Comparison of ENCODE assay signal across 31 cellular contexts in genomic region chr11:13111813-13112130, GRCh38.
A peak's percentile ranks its signal among the peaks of the same experiment; 100 is the strongest.
DNase-seq lines count a peak whose midpoint lies in the region; ATAC-seq, FAIRE-seq and TF ChIP-seq lines count a peak whose summit lies in the region.
"Had no signal": no experiment of that assay in that cellular context is flagged by ENCODE, and none has a peak within 500 bp of the region (broad histone marks: within the 10 kb centered on the region; RNA-seq: fewer than 3 reads in every experiment).

No MANE protein-coding gene starts in this region.

- H3K4me2 ChIP-seq in GM12878 (ENCODE audit: control insufficient read depth, insufficient read depth) = no peak overlapping the region
- no peak overlapping the region for H3K4me2 ChIP-seq in trophoblast cell (ENCODE audit: low read length)

- H4K91ac ChIP-seq in trophoblast cell (ENCODE audit: low read depth, low read length) = peak overlapping the region; percentile 98

- TF ChIP-seq CTCF in GM12878 (IDR thresholded peaks at IDR 0.05 in 2 of 3, conservative IDR thresholded peaks at IDR 0.05 in 1 of 3; ENCODE audit: control insufficient read depth in 2 of 3, extremely low read depth in 1 of 3, insufficient read depth in 1 of 3, low read depth in 3 of 3, low read length in 3 of 3) (no peak), prostate gland (IDR thresholded peaks at IDR 0.05) (no peak), testis (IDR thresholded peaks at IDR 0.05) (no peak)

- H2AK5ac ChIP-seq in trophoblast cell (ENCODE audit: low read length) = peak overlapping the region; percentile 40

- H3K14ac ChIP-seq in trophoblast cell (ENCODE audit: low read length) = peak overlapping the region; percentile 42

- BruUV-seq in GM12878 (replicated peaks; lab: Mats Ljungman, UMichigan) = no TSS peak

- H3K4me1 Mint-ChIP-seq in activated CD4-positive, alpha-beta T cell treated with anti-CD3 and anti-CD28 coated beads, Interleukin-2, amount 10 ng/mL, durations not matched to agents 24 days and 14 days = no peaks in the 10 kb centered on the region

- no peaks in the 10 kb centered on the region for H3K4me1 ChIP-seq in GM12878 (ENCODE audit: control insufficient read depth, insufficient read depth, low read length)
- H3K4me1 ChIP-seq in trophoblast cell (ENCODE audit: control insufficient read depth in 1 of 2, insufficient read depth in 2 of 2, low read length in 2 of 2) = peaks cover 20 to 29% of the 10 kb centered on the region in 2 experiments
- H3K4me1 ChIP-seq in prostate gland (replicated peaks) = no peaks in the 10 kb centered on the region
- H3K4me1 ChIP-seq in testis = no peaks in the 10 kb centered on the region
- H3K4me1 ChIP-seq: psoas muscle, uterus had no signal

- H3K4me3 Mint-ChIP-seq in activated CD4-positive, alpha-beta T cell treated with anti-CD3 and anti-CD28 coated beads, Interleukin-2, amount 10 ng/mL, durations not matched to agents 24 days and 14 days = no peak overlapping the region
- H3K4me3 Mint-ChIP-seq: activated CD4-positive, alpha-beta memory T cell treated with anti-CD3 and anti-CD28 coated beads for 36 hours; activated naive CD8-positive, alpha-beta T cell; neural crest cell had no signal

- SMC1A ChIA-PET in GM12878 (lab: Charles Lee; ENCODE audit: uncharacterized antibody, unreplicated experiment) = interaction anchor here (0.6 to 5.3 kb wide), 13 partner anchors 26 to 272 kb away, joined by 3 to 52 read pairs (median 4); no protein-coding TSS in a partner anchor

- H3K36me3 ChIP-seq in GM12878 (ENCODE audit: control insufficient read depth in 2 of 2, insufficient read depth in 2 of 2, low read length in 1 of 2) (no peaks in the 10 kb centered on the region), trophoblast cell (ENCODE audit: control insufficient read depth in 1 of 2, insufficient read depth in 2 of 2, low read length in 2 of 2) (no peaks in the 10 kb centered on the region), prostate gland (no peaks in the 10 kb centered on the region), testis (ENCODE audit: low read depth, missing control alignments) (no peaks in the 10 kb centered on the region)
- H3K36me3 ChIP-seq: heart right ventricle, SJCRH30, thoracic aorta, uterus had no signal

- H2BK5ac ChIP-seq in trophoblast cell (ENCODE audit: low read depth, low read length, poor library complexity) = peak overlapping the region; percentile 93

- H3K4ac ChIP-seq in trophoblast cell (ENCODE audit: low read depth, low read length) = peak overlapping the region; percentile 39

- H2AFZ ChIP-seq in GM12878 (ENCODE audit: control insufficient read depth, low read depth, low read length) (no peak overlapping the region), trophoblast cell (ENCODE audit: insufficient read depth, low read length, poor library complexity) (no peak overlapping the region)

- no peak overlapping the region for H3K4me3 ChIP-seq in GM12878
- no peak overlapping the region for H3K4me3 ChIP-seq in trophoblast cell (ENCODE audit: low read depth, low read length)
- H3K4me3 ChIP-seq in prostate gland = no peak overlapping the region
- H3K4me3 ChIP-seq in testis = no peak overlapping the region
- H3K4me3 ChIP-seq: heart right ventricle, K562, psoas muscle, SJCRH30, thoracic aorta, uterus had no signal

- FAIRE-seq in GM12878 (lab: Jason Lieb, UNC) = no peak
- FAIRE-seq: colon, GM12891, K562 had no signal

- H3K36me3 Mint-ChIP-seq in activated CD4-positive, alpha-beta T cell treated with anti-CD3 and anti-CD28 coated beads, Interleukin-2, amount 10 ng/mL, durations not matched to agents 24 days and 14 days (ENCODE audit: low read depth) = no peaks in the 10 kb centered on the region
- H3K36me3 Mint-ChIP-seq: activated CD4-positive, alpha-beta memory T cell treated with anti-CD3 and anti-CD28 coated beads for 36 hours; activated naive CD8-positive, alpha-beta T cell; CD14-positive monocyte had no signal

- intact Hi-C loops in activated CD4-positive, alpha-beta T cell treated with anti-CD3 and anti-CD28 coated beads, Interleukin-2, amount 10 ng/mL, durations not matched to agents 24 days and 14 days (cut with micrococcal nuclease) = no loop called here
- intact Hi-C loops in GM12878 (cut with micrococcal nuclease; ENCODE audit: unreplicated experiment) = loop anchor here (1.0 to 5.0 kb wide), 2 partner anchors 59 to 98 kb away; no protein-coding TSS in a partner anchor
- intact Hi-C loops in prostate gland (cut with DNase I) = no loop called here
- intact Hi-C loops in testis (cut with DNase I; ENCODE audit: low total_unique reads) = no loop called here

- peak in 1 of 2 experiments; percentile 44; a peak in 1 of 4 replicates for TF ChIP-seq EP300 in GM12878 (IDR thresholded peaks at IDR 0.05; ENCODE audit: borderline replicate concordance in 1 of 2, control insufficient read depth in 1 of 2, low read depth in 2 of 2, low read length in 2 of 2)

- no peaks in the 10 kb centered on the region for H3K79me2 ChIP-seq in GM12878 (ENCODE audit: control insufficient read depth, insufficient read depth, low read length)
- no peaks in the 10 kb centered on the region for H3K79me2 ChIP-seq in trophoblast cell (ENCODE audit: control insufficient read depth, insufficient read depth, low read length, poor library complexity)

- H2BK12ac ChIP-seq in trophoblast cell (ENCODE audit: low read length) = peak overlapping the region; percentile 97

- RAD21 ChIA-PET in GM12878 (lab: Charles Lee; ENCODE audit: unreplicated experiment) = interaction anchor here (1.4 to 1.5 kb wide), 2 partner anchors 41 to 99 kb away, joined by 3 to 5 read pairs; no protein-coding TSS in a partner anchor

- H3K9me3 Mint-ChIP-seq in activated CD4-positive, alpha-beta T cell treated with anti-CD3 and anti-CD28 coated beads, Interleukin-2, amount 10 ng/mL, durations not matched to agents 24 days and 14 days = no peaks in the 10 kb centered on the region

- peak overlapping the region; percentile 11 for H3K18ac ChIP-seq in trophoblast cell (ENCODE audit: low read length)

- CTCF ChIA-PET in GM12878 (lab: Yijun Ruan, JAX) = interaction anchor here (0.9 to 2.7 kb wide), 3 partner anchors 9 to 65 kb away, joined by 3 to 7 read pairs (median 4); no protein-coding TSS in a partner anchor

- in situ Hi-C loops in GM12878 (cut with MboI) = no loop called here

- WGBS in GM12878 (ENCODE audit: insufficient coverage, insufficient replicate concordance, low lambda C conversion rate, missing lambda C conversion rate) = 14% methylated on average over 6 of the region's 6 CpGs
- WGBS in trophoblast cell (ENCODE audit: extremely low coverage, insufficient coverage, insufficient read length) = no CpG with 5 or more reads among the region's 6 CpGs
- WGBS in prostate gland = 92% methylated on average over 6 of the region's 6 CpGs
- WGBS in testis, 2 donors = 86 to 97% methylated on average over 6 of the region's 6 CpGs

- peak overlapping the region; percentile 50 for H4K8ac ChIP-seq in trophoblast cell (ENCODE audit: low read depth, low read length)

- no peak overlapping the region for H3K23ac ChIP-seq in trophoblast cell (ENCODE audit: low read length)

- peak overlapping the region; percentile 95 for H2BK120ac ChIP-seq in trophoblast cell (ENCODE audit: insufficient read depth, low read length, poor library complexity)

- no peaks in the 10 kb centered on the region for H3K27me3 ChIP-seq in GM12878 (replicated peaks in 1 of 2; ENCODE audit: control insufficient read depth in 2 of 2, insufficient read depth in 2 of 2, low read length in 1 of 2)
- no peaks in the 10 kb centered on the region for H3K27me3 ChIP-seq in trophoblast cell (ENCODE audit: insufficient read depth, low read length)
- H3K27me3 ChIP-seq in prostate gland (replicated peaks; ENCODE audit: insufficient read depth) = no peaks in the 10 kb centered on the region
- H3K27me3 ChIP-seq in testis = no peaks in the 10 kb centered on the region
- H3K27me3 ChIP-seq: heart right ventricle, SJCRH30, uterus had no signal

- ATAC-seq in HG02678 (IDR thresholded peaks at IDR 0.05; ENCODE audit: unreplicated experiment) (peak; percentile 42), GM12878 (peak; percentile 60)
- ATAC-seq: K562; stimulated activated naive CD8-positive, alpha-beta T cell treated with anti-CD3 and anti-CD28 coated beads, Interleukin-15, Interleukin-2, amounts not matched to agents 100 U/mL and 50 U/mL, for 24 hours had no signal

- no peak overlapping the region for H4K12ac ChIP-seq in trophoblast cell (ENCODE audit: low read depth, low read length)

- H3K9ac ChIP-seq in GM12878 (ENCODE audit: control insufficient read depth, insufficient read depth, low read length) (no peak overlapping the region), trophoblast cell (ENCODE audit: low read length) (no peak overlapping the region)

- DNase-seq in activated CD4-positive, alpha-beta T cell treated with anti-CD3 and anti-CD28 coated beads, Interleukin-2, amount 10 ng/mL, durations not matched to agents 24 days and 14 days = peak; percentile 35
- no peak for DNase-seq in activated CD4-positive, alpha-beta T cell treated with anti-CD3 and anti-CD28 coated beads, Interleukin-2, amount 50 U/mL, for 4 hours
- no peak for DNase-seq in GM12878 (ENCODE audit: low read depth, low spot score)
- no peak for DNase-seq in trophoblast cell
- DNase-seq in OCI-M1 (lab: John Stamatoyannopoulos, UW) = no peak
- DNase-seq in prostate gland (ENCODE audit: low spot score) = no peak
- no peak for DNase-seq in testis
- DNase-seq: activated CD4-positive, alpha-beta memory T cell treated with anti-CD3 and anti-CD28 coated beads for 36 hours; activated CD4-positive, CD25-positive, alpha-beta regulatory T cell; activated CD8-positive, alpha-beta memory T cell treated with anti-CD3 and anti-CD28 coated beads, Interleukin-2, amount 50 U/mL, for 48 hours; anterior cingulate cortex; effector CD4-positive, alpha-beta T cell; foreskin fibroblast; NCI-H1105; NCI-H2029; NCI-H526; psoas muscle; SJCRH30; stimulated activated CD4-positive, alpha-beta T cell treated with anti-CD3 and anti-CD28 coated beads, Interleukin-15, amount 100 ng/mL, for 24 hours; stimulated activated naive CD8-positive, alpha-beta T cell treated with anti-CD3 and anti-CD28 coated beads, Interleukin-15, Interleukin-2, amounts not matched to agents 100 U/mL and 50 U/mL, for 24 hours; uterus had no signal

- POLR2A ChIA-PET in GM12878 (lab: Charles Lee) = no interaction called here

- peaks cover 41% of the 10 kb centered on the region for H3K79me1 ChIP-seq in trophoblast cell (ENCODE audit: low read length)

- TF ChIP-seq POLR2A in GM12878 (IDR thresholded peaks at IDR 0.05; ENCODE audit: low read depth, low read length) = no peak
- no peak for TF ChIP-seq POLR2A in prostate gland (IDR thresholded peaks at IDR 0.05)
- no peak for TF ChIP-seq POLR2A in testis (IDR thresholded peaks at IDR 0.05)

- H3K27ac Mint-ChIP-seq in activated CD4-positive, alpha-beta T cell treated with anti-CD3 and anti-CD28 coated beads, Interleukin-2, amount 10 ng/mL, durations not matched to agents 24 days and 14 days = no peak overlapping the region
- H3K27ac Mint-ChIP-seq: activated CD4-positive, alpha-beta memory T cell treated with anti-CD3 and anti-CD28 coated beads for 36 hours; activated naive CD8-positive, alpha-beta T cell; CD14-positive monocyte had no signal

- H3K27me3 Mint-ChIP-seq in activated CD4-positive, alpha-beta T cell treated with anti-CD3 and anti-CD28 coated beads, Interleukin-2, amount 10 ng/mL, durations not matched to agents 24 days and 14 days = peaks cover 2% of the 10 kb centered on the region

- H3K27ac ChIP-seq in GM12878 (ENCODE audit: control insufficient read depth, insufficient read depth) (no peak overlapping the region), trophoblast cell (ENCODE audit: low read depth, low read length) (peak overlapping the region; percentile 94), prostate gland (no peak overlapping the region), testis (no peak overlapping the region)
- H3K27ac ChIP-seq: 22Rv1, psoas muscle, SJCRH30, thoracic aorta, uterus had no signal

- no peak for TF ChIP-seq RAD21 in GM12878 (IDR thresholded peaks at IDR 0.05; ENCODE audit: insufficient read depth, low read depth, low read length)

- no peaks in the 10 kb centered on the region for H4K20me1 ChIP-seq in GM12878 (ENCODE audit: control insufficient read depth, insufficient read depth)

- H3K9me3 ChIP-seq in GM12878 (replicated peaks; ENCODE audit: control insufficient read depth, insufficient read depth, low read length) (no peaks in the 10 kb centered on the region; the same call in 2 of the 3 replicates), trophoblast cell (ENCODE audit: insufficient read depth, low read depth, low read length) (no peaks in the 10 kb centered on the region), prostate gland (no peaks in the 10 kb centered on the region), testis (no peaks in the 10 kb centered on the region)
- H3K9me3 ChIP-seq: heart right ventricle, psoas muscle, thoracic aorta, uterus had no signal
